Comparison of ENCODE assay signal across 1 cellular context in genomic region chr3:185813205-185813604, GRCh38.
TF ChIP-seq lines count a peak whose summit lies in the region.

No MANE protein-coding gene starts in this region.

TF ChIP-seq in SK-N-SH treated with all-trans-retinoic acid at 6 μM for 48 hours, 23 proteins besides CTCF, POLR2A, EP300 and RAD21 (continued from another document):
- TF ChIP-seq BACH2 (CRISPR knock-in tag; IDR thresholded peaks at IDR 0.05; ENCODE audit: borderline replicate concordance) (no peak), ZNF565 (CRISPR knock-in tag; conservative IDR thresholded peaks at IDR 0.05; ENCODE audit: low read depth) (no peak), ZFP30 (CRISPR knock-in tag; IDR thresholded peaks at IDR 0.05) (no peak), ZNF70 (CRISPR knock-in tag; IDR thresholded peaks at IDR 0.05) (no peak), ZC3H10 (CRISPR knock-in tag; IDR thresholded peaks at IDR 0.05) (no peak), ISL1 (CRISPR knock-in tag; IDR thresholded peaks at IDR 0.05) (no peak), ZNF8 (CRISPR knock-in tag; IDR thresholded peaks at IDR 0.05) (no peak), SNAI2 (CRISPR knock-in tag; IDR thresholded peaks at IDR 0.05) (no peak), ESRRG (CRISPR knock-in tag; IDR thresholded peaks at IDR 0.05) (no peak), CSRNP3 (CRISPR knock-in tag; IDR thresholded peaks at IDR 0.05) (no peak), TSHZ2 (CRISPR knock-in tag; IDR thresholded peaks at IDR 0.05) (no peak), PPARA (CRISPR knock-in tag; IDR thresholded peaks at IDR 0.05; ENCODE audit: borderline replicate concordance) (no peak), TOX (CRISPR knock-in tag; IDR thresholded peaks at IDR 0.05; ENCODE audit: borderline replicate concordance) (no peak), OSR1 (CRISPR knock-in tag; IDR thresholded peaks at IDR 0.05) (no peak)
